Comparison of ENCODE assay signal across 8 cellular contexts in the genomic region with DNA sequence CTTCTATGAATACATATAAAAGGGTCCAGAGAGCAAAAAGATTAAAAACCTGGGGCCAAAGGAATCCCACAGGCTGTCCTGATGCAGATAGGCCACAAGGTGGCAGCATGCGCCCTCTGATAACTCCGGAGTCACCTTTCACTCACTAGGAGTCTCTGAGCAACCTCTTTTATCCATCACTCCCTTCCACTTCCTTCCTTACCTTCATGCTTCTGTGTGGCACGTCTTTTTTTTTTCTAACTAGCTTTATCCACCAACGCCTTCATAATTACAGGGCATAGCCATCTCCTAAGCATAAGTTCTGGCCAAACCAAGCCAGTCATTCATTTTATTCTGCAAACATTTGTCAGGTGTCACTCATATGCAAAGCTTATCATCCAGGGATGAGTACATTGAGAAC. TPM values are rescaled to one million over a fixed set of nuclear protein-coding genes. Genes with fewer than 3 reads are reported as not detected.
DNase-seq lines count a peak whose midpoint lies in the region; ATAC-seq, FAIRE-seq and TF ChIP-seq lines count a peak whose summit lies in the region.

No MANE protein-coding gene starts in this region.

- H3K27me3 ChIP-seq in BJ (ENCODE audit: control insufficient read depth, insufficient read depth, low read length), result peaks cover 6% of the 10 kb centered on the region; the same call in 1 of the 2 replicates
- no peaks in the 10 kb centered on the region for H3K27me3 ChIP-seq in H9 (ENCODE audit: insufficient read depth, low read length)
- H3K27me3 ChIP-seq in bronchial epithelial cell (ENCODE audit: control insufficient read depth, insufficient read depth, low read length), result no peaks in the 10 kb centered on the region

- ATAC-seq in WTC11 (peak; percentile 29), GM19328 (IDR thresholded peaks at IDR 0.05; ENCODE audit: unreplicated experiment) (no peak)

- H3K27me3 Mint-ChIP-seq in H9 (ENCODE audit: low read depth) (peaks cover 18% of the 10 kb centered on the region), WTC11 (ENCODE audit: low read depth) (peaks cover 18% of the 10 kb centered on the region; the same call in 1 of the 2 replicates)

- H2AFZ ChIP-seq in H9 (ENCODE audit: low read length), result no peak overlapping the region

- H3K23me2 ChIP-seq in H9 (ENCODE audit: insufficient read length, low read depth, low read length, poor library complexity, severe bottlenecking), result no peaks in the 10 kb centered on the region

- H3K9ac ChIP-seq in H9 (ENCODE audit: extremely low read depth, insufficient read length, low read length), result no peak overlapping the region
- no peak overlapping the region for H3K9ac ChIP-seq in kidney (ENCODE audit: low read length in 2 of 2)

- H3K79me1 ChIP-seq in H9 (ENCODE audit: insufficient read depth, low read depth, low read length, poor library complexity, severe bottlenecking), result no peaks in the 10 kb centered on the region

- TF ChIP-seq CTCF in BJ (IDR thresholded peaks at IDR 0.05; ENCODE audit: insufficient read depth, low read depth, low read length) (peak; percentile 80), H9 (conservative IDR thresholded peaks at IDR 0.05) (peak; percentile 95), WTC11 (IDR thresholded peaks at IDR 0.05) (peak; percentile 76), bronchial epithelial cell (IDR thresholded peaks at IDR 0.05; ENCODE audit: insufficient read depth, low read length, severe bottlenecking) (peak; percentile 78), kidney (IDR thresholded peaks at IDR 0.05; ENCODE audit: borderline replicate concordance, extremely low read depth, insufficient read depth) (peak; percentile 92)

- no peaks in the 10 kb centered on the region for H3K4me1 Mint-ChIP-seq in H9
- peaks cover 6% of the 10 kb centered on the region; the same call in 1 of the 2 replicates for H3K4me1 Mint-ChIP-seq in WTC11

- no peaks in the 10 kb centered on the region for H3K79me2 ChIP-seq in H9 (ENCODE audit: insufficient read depth, low read length)

- H3K36me3 Mint-ChIP-seq in H9 (ENCODE audit: insufficient read depth in 1 of 3, low read depth in 3 of 3) (no peaks in the 10 kb centered on the region; a peak in 1 of 7 replicates), WTC11 (no peaks in the 10 kb centered on the region)

- no peak overlapping the region for H3K4me2 ChIP-seq in H9 (ENCODE audit: insufficient read depth, insufficient read length, low read length)

- H4K8ac ChIP-seq in H9 (replicated peaks; ENCODE audit: insufficient read length, low read depth, low read length), result no peak overlapping the region

- H3K36me3 ChIP-seq in BJ (ENCODE audit: control insufficient read depth, insufficient read depth, low read length) (no peaks in the 10 kb centered on the region), bronchial epithelial cell (ENCODE audit: control insufficient read depth, insufficient read depth, low read length) (no peaks in the 10 kb centered on the region), kidney (ENCODE audit: control insufficient read depth in 1 of 2, insufficient read depth in 2 of 2, low read length in 2 of 2) (no peaks in the 10 kb centered on the region)

- no peak overlapping the region for H2BK12ac ChIP-seq in H9 (ENCODE audit: insufficient read length, low read depth, low read length)

- H4K20me1 ChIP-seq in H9 (ENCODE audit: control insufficient read depth, insufficient read depth, insufficient read length), result no peaks in the 10 kb centered on the region

- CTCF ChIA-PET in BJ (lab: Yijun Ruan, JAX) (interaction anchor here (0.7 to 17.9 kb wide), 28 partner anchors 9 to 594 kb away, joined by 3 to 404 read pairs (median 4); partner anchors contain the start of gene DENND4B), WTC11 (lab: Charles Lee) (interaction anchor here (0.7 to 4.9 kb wide), 29 partner anchors 9 to 309 kb away, joined by 3 to 169 read pairs (median 7); partner anchors contain the start of genes CHTOP, PGLYRP3, S100A13 and S100A16)

- H3K4me1 ChIP-seq in H9 (ENCODE audit: insufficient read depth, low read length), result no peaks in the 10 kb centered on the region
- no peaks in the 10 kb centered on the region for H3K4me1 ChIP-seq in kidney (ENCODE audit: control insufficient read depth in 1 of 2, insufficient read depth in 1 of 2, low read depth in 1 of 2, low read length in 2 of 2)

- H2BK120ac ChIP-seq in H9 (ENCODE audit: low read depth, low read length, poor library complexity, severe bottlenecking), result no peak overlapping the region

- no peak overlapping the region for H2AK5ac ChIP-seq in H9 (ENCODE audit: insufficient read length, low read length)

- POLR2A ChIA-PET in BJ (lab: Charles Lee) (no interaction called here), WTC11 (lab: Charles Lee) (no interaction called here)

- WGBS in H9 (ENCODE audit: extremely low coverage, insufficient read length, low lambda C conversion rate), result no CpG with 5 or more reads among the region's 4 CpGs

- H3T11ph ChIP-seq in H9 (ENCODE audit: low read length), result no peak overlapping the region

- no peak overlapping the region for H3K23ac ChIP-seq in H9 (ENCODE audit: insufficient read length, low read depth, low read length)

- H4K91ac ChIP-seq in H9 (ENCODE audit: insufficient read length, low read depth, low read length), result no peak overlapping the region

- no peak overlapping the region for H3K4ac ChIP-seq in H9 (ENCODE audit: low read depth, low read length)

- no peak overlapping the region for H2BK15ac ChIP-seq in H9 (ENCODE audit: low read depth, low read length)

- H3K56ac ChIP-seq in H9 (ENCODE audit: insufficient read length, low read depth, low read length), result no peak overlapping the region

- H4K5ac ChIP-seq in H9 (ENCODE audit: insufficient read length, low read depth, low read length), result no peak overlapping the region

- H3K9me3 Mint-ChIP-seq in H9 (peaks cover 0 to 4% of the 10 kb centered on the region in 2 experiments; a peak in 2 of 5 replicates), WTC11 (no peaks in the 10 kb centered on the region)

- FAIRE-seq in bronchial epithelial cell (lab: Jason Lieb, UNC) (no peak), kidney (lab: Jason Lieb, UNC) (peak; percentile 77)

- H3K27ac ChIP-seq in H9 (ENCODE audit: insufficient read length, low read depth, low read length) (no peak overlapping the region), kidney (ENCODE audit: low read depth in 2 of 2, low read length in 2 of 2) (no peak overlapping the region)

- no peak overlapping the region for H3K18ac ChIP-seq in H9 (ENCODE audit: insufficient read length, low read depth, low read length)

- H3K9me3 ChIP-seq in H9 (ENCODE audit: control insufficient read depth, low read depth, low read length) (no peaks in the 10 kb centered on the region), kidney (ENCODE audit: control insufficient read depth in 1 of 2, low read length in 2 of 2) (no peaks in the 10 kb centered on the region)

- intact Hi-C loops in kidney (cut with DNase I), result loop anchor here (10.0 kb wide), 1 partner anchor 142 kb away; no protein-coding TSS in a partner anchor

- H3K4me3 Mint-ChIP-seq in H9 (no peak overlapping the region), WTC11 (no peak overlapping the region)

- H3K27ac Mint-ChIP-seq in H9 (no peak overlapping the region), WTC11 (no peak overlapping the region)

- no peak overlapping the region for H2BK5ac ChIP-seq in H9 (ENCODE audit: insufficient read length, low read length)

- H2BK20ac ChIP-seq in H9 (ENCODE audit: low read depth, low read length, poor library complexity, severe bottlenecking), result no peak overlapping the region

- H3K14ac ChIP-seq in H9 (ENCODE audit: insufficient read depth, low read length), result no peak overlapping the region

- DNase-seq in BJ (ENCODE audit: low read depth) (no peak), H9 (peak; percentile 66), NCI-H2227 (lab: John Stamatoyannopoulos, UW; ENCODE audit: unreplicated experiment) (peak; percentile 79), WTC11 (ENCODE audit: low spot score) (peak; percentile 68), bronchial epithelial cell (ENCODE audit: low read depth) (peak; percentile 49), kidney (no peak)
- peak; percentile 66 to 70 for DNase-seq in stimulated activated CD4-positive, alpha-beta T cell treated with anti-CD3 and anti-CD28 coated beads, Interleukin-2, amount 100 ng/mL, for 24 hours

- H3K4me3 ChIP-seq in BJ (ENCODE audit: low read depth, low read length) (no peak overlapping the region), bronchial epithelial cell (ENCODE audit: low read depth, low read length) (no peak overlapping the region), kidney (ENCODE audit: low read length in 2 of 2) (no peak overlapping the region)

RNA-seq across cellular contexts. Expression of gene PGLYRP4, which starts 3.9 kb away (rescaled TPM):
- polyA plus RNA-seq in BJ (2011; rRNA removed), result not detected in 2 replicates
- not detected in 2 replicates for polyA minus RNA-seq in BJ (2011; rRNA and poly(A)+ RNA removed)
- total RNA-seq in H9 (2021), result not detected in 2 replicates
- total RNA-seq in WTC11 (2021), result not detected in 3 replicates
- total RNA-seq in bronchial epithelial cell, result 2.0 TPM in 1 of 2 replicates, not detected in the other
- total RNA-seq in kidney, result not detected
- polyA plus RNA-seq in kidney (ENCODE audit: insufficient read depth, low read depth, low replicate concordance), result not detected

RNA-seq across cellular contexts. Expression of gene S100A9, which starts 5.1 kb away (rescaled TPM):
- polyA plus RNA-seq in BJ (2011; rRNA removed) (not detected in 2 replicates), kidney (ENCODE audit: insufficient read depth, low read depth, low replicate concordance) (41.9 TPM)
- not detected in 2 replicates for polyA minus RNA-seq in BJ (2011; rRNA and poly(A)+ RNA removed)
- total RNA-seq in H9 (2021) (not detected in 2 replicates), WTC11 (2021) (0.33 to 0.37 TPM in 2 of 3 replicates, not detected in the other), bronchial epithelial cell (735 and 3,796 TPM in 2 replicates), kidney (271 TPM)

RNA-seq across cellular contexts. Expression of gene S100A12, which starts 22.9 kb away (rescaled TPM):
- polyA plus RNA-seq in BJ (2011; rRNA removed) (not detected in 2 replicates), kidney (ENCODE audit: insufficient read depth, low read depth, low replicate concordance) (2.7 TPM)
- not detected in 2 replicates for polyA minus RNA-seq in BJ (2011; rRNA and poly(A)+ RNA removed)
- total RNA-seq in H9 (2021) (not detected in 2 replicates), WTC11 (2021) (not detected in 3 replicates), bronchial epithelial cell (5.5 TPM in 1 of 2 replicates, not detected in the other), kidney (1.3 TPM)

RNA-seq across cellular contexts. Expression of gene S100A8, which starts 38.4 kb away (rescaled TPM):
- polyA plus RNA-seq in BJ (2011; rRNA removed) (not detected in 2 replicates), kidney (ENCODE audit: insufficient read depth, low read depth, low replicate concordance) (17.5 TPM)
- not detected in 2 replicates for polyA minus RNA-seq in BJ (2011; rRNA and poly(A)+ RNA removed)
- total RNA-seq in H9 (2021) (not detected in 2 replicates), WTC11 (2021) (1.4 TPM in 1 of 3 replicates, not detected in the others), bronchial epithelial cell (50.0 and 551 TPM in 2 replicates), kidney (60.9 TPM)

RNA-seq across cellular contexts. Expression of gene PGLYRP3, which starts 39.8 kb away (rescaled TPM):
- polyA plus RNA-seq in BJ (2011; rRNA removed) (not detected in 2 replicates), kidney (ENCODE audit: insufficient read depth, low read depth, low replicate concordance) (not detected)
- polyA minus RNA-seq in BJ (2011; rRNA and poly(A)+ RNA removed), result not detected in 2 replicates
- total RNA-seq in H9 (2021) (not detected in 2 replicates), WTC11 (2021) (not detected in 3 replicates), bronchial epithelial cell (0.53 and 4.6 TPM in 2 replicates), kidney (not detected)

Comparison
In these comparisons a context has a peak if more than half of its experiments do, and no peak if none do; other contexts are left out.
1. DNase-seq: peak in H9 (single experiment), NCI-H2227 (single experiment), WTC11 (single experiment), bronchial epithelial cell (single experiment) and stimulated activated CD4-positive, alpha-beta T cell treated with anti-CD3 and anti-CD28 coated beads, Interleukin-2, amount 100 ng/mL, for 24 hours (2 of 2); none in BJ (single experiment) and kidney (single experiment).
2. RNA of gene S100A9, which starts 5.1 kb away (total RNA-seq): 735 to 3,796 TPM in bronchial epithelial cell and 271 TPM in kidney (single experiment); 0.33 to 0.37 TPM in WTC11 and not detected in H9; every median in the first group is over 100 times any median in the second.
3. Peak in every context shown above with its lines, with median percentiles within 50 percentile points of each other: CTCF ChIP-seq.